In the genomic region with DNA sequence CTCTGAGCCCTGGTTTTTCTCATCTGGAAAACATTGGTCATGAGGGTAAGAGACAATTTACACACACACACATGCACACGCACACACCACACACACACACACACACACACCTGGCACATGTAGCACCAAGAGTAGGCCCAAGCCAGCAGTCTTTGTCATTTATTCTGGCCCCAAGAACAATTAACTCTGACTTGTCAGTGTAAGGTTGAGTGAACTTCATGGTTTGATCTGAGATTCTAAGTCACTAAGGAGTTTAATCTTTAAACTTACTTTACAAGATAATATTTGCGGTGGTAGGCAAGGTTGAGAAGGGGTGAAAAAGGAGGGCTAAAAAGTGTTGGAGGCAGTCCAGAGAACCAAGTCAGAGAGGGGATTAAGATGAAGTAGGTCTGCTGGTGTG, we compare ENCODE assay signal across 2 cellular contexts.
A peak's percentile ranks its signal among the peaks of the same experiment; 100 is the strongest.
TF ChIP-seq lines count a peak whose summit lies in the region.

No MANE protein-coding gene starts in this region.

TF ChIP-seq in HepG2, 621 proteins besides CTCF, POLR2A, EP300 and RAD21:
- TF ChIP-seq KLF15 (CRISPR knock-in tag; IDR thresholded peaks at IDR 0.05; ENCODE audit: borderline replicate concordance), result no peak
- peak; percentile 14; the same call in 1 of the 2 replicates for TF ChIP-seq SALL1 (CRISPR knock-in tag; IDR thresholded peaks at IDR 0.05)
- no peak for TF ChIP-seq HMGA1 (CRISPR knock-in tag; conservative IDR thresholded peaks at IDR 0.05)
- TF ChIP-seq TCF7 (IDR thresholded peaks at IDR 0.05; ENCODE audit: low read depth), result no peak
- no peak for TF ChIP-seq TBL1XR1 (IDR thresholded peaks at IDR 0.05; ENCODE audit: borderline replicate concordance, low read length, partially characterized antibody)

TF ChIP-seq in GM12878, 131 proteins besides CTCF, POLR2A, EP300 and RAD21:
- TF ChIP-seq, protein P1, sequence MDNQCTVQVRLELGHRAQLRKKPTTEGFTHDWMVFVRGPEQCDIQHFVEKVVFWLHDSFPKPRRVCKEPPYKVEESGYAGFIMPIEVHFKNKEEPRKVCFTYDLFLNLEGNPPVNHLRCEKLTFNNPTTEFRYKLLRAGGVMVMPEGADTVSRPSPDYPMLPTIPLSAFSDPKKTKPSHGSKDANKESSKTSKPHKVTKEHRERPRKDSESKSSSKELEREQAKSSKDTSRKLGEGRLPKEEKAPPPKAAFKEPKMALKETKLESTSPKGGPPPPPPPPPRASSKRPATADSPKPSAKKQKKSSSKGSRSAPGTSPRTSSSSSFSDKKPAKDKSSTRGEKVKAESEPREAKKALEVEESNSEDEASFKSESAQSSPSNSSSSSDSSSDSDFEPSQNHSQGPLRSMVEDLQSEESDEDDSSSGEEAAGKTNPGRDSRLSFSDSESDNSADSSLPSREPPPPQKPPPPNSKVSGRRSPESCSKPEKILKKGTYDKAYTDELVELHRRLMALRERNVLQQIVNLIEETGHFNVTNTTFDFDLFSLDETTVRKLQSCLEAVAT (IDR thresholded peaks at IDR 0.05), result 0 out of 2 replicates have a peak, but pooled peaks have one; percentile 7
- TF ChIP-seq PML (IDR thresholded peaks at IDR 0.05; ENCODE audit: low read length) (no peak), FOS (IDR thresholded peaks at IDR 0.05; ENCODE audit: borderline replicate concordance, extremely low read depth, insufficient read length) (no peak), RELA (IDR thresholded peaks at IDR 0.05; ENCODE audit: borderline replicate concordance, partially characterized antibody) (peak; percentile 43), RFX5 (IDR thresholded peaks at IDR 0.05; ENCODE audit: low read depth, low read length) (no peak), SMAD1 (IDR thresholded peaks at IDR 0.05; ENCODE audit: low read depth, partially characterized antibody) (peak; percentile 40), YY1 (IDR thresholded peaks at IDR 0.05; ENCODE audit: low read depth, low read length) (no peak), BHLHE40 (IDR thresholded peaks at IDR 0.05; ENCODE audit: borderline replicate concordance in 1 of 2, low read depth in 2 of 2, low read length in 1 of 2) (peak in 1 of 2 experiments; percentile 51; a peak in 2 of 4 replicates), NBN (IDR thresholded peaks at IDR 0.05) (peak; percentile 60; the same call in 1 of the 2 replicates), BACH1 (IDR thresholded peaks at IDR 0.05; ENCODE audit: borderline replicate concordance) (no peak), IKZF2 (IDR thresholded peaks at IDR 0.05) (peak in 1 of 2 experiments; percentile 12; a peak in 1 of 4 replicates), GABPA (IDR thresholded peaks at IDR 0.05; ENCODE audit: low read depth) (no peak)
- TF ChIP-seq, protein P2, sequence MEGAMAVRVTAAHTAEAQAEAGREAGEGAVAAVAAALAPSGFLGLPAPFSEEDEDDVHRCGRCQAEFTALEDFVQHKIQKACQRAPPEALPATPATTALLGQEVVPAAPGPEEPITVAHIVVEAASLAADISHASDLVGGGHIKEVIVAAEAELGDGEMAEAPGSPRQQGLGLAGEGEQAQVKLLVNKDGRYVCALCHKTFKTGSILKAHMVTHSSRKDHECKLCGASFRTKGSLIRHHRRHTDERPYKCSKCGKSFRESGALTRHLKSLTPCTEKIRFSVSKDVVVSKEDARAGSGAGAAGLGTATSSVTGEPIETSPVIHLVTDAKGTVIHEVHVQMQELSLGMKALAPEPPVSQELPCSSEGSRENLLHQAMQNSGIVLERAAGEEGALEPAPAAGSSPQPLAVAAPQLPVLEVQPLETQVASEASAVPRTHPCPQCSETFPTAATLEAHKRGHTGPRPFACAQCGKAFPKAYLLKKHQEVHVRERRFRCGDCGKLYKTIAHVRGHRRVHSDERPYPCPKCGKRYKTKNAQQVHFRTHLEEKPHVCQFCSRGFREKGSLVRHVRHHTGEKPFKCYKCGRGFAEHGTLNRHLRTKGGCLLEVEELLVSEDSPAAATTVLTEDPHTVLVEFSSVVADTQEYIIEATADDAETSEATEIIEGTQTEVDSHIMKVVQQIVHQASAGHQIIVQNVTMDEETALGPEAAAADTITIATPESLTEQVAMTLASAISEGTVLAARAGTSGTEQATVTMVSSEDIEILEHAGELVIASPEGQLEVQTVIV (IDR thresholded peaks at IDR 0.05; ENCODE audit: borderline replicate concordance, partially characterized antibody), result no peak
TF ChIP-seq in GM12878: peak in this region for 6.
